ENCODE assay signal across 1 cellular context in the genomic region with DNA sequence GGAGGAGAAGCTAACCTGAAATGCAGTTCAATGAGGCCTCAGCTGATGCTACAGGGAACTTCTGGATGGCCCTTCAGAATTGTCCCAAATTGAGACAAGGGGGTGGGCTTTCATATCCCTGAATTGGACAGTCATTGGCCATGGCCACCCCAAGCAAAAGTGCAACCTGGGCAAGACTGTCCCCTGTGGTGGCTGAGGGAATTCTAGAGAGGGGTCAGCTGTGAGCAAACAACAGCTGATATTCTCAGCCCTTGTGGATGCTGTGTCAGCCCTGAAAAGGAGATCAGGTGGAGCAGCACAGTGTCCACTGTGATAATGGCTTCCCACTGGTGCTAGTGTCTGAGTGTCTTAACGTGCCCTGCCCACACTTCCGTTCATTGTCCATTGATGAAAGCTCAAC.
TF ChIP-seq lines count a peak whose summit lies in the region.

No MANE protein-coding gene starts in this region.

TF ChIP-seq in WTC11, 78 proteins besides CTCF, POLR2A, EP300 and RAD21 (continued from another document):
- TF ChIP-seq, protein P1, sequence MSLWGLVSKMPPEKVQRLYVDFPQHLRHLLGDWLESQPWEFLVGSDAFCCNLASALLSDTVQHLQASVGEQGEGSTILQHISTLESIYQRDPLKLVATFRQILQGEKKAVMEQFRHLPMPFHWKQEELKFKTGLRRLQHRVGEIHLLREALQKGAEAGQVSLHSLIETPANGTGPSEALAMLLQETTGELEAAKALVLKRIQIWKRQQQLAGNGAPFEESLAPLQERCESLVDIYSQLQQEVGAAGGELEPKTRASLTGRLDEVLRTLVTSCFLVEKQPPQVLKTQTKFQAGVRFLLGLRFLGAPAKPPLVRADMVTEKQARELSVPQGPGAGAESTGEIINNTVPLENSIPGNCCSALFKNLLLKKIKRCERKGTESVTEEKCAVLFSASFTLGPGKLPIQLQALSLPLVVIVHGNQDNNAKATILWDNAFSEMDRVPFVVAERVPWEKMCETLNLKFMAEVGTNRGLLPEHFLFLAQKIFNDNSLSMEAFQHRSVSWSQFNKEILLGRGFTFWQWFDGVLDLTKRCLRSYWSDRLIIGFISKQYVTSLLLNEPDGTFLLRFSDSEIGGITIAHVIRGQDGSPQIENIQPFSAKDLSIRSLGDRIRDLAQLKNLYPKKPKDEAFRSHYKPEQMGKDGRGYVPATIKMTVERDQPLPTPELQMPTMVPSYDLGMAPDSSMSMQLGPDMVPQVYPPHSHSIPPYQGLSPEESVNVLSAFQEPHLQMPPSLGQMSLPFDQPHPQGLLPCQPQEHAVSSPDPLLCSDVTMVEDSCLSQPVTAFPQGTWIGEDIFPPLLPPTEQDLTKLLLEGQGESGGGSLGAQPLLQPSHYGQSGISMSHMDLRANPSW (CRISPR knock-in tag; conservative IDR thresholded peaks at IDR 0.05; ENCODE audit: low read depth), result no peak
- TF ChIP-seq, protein P2, sequence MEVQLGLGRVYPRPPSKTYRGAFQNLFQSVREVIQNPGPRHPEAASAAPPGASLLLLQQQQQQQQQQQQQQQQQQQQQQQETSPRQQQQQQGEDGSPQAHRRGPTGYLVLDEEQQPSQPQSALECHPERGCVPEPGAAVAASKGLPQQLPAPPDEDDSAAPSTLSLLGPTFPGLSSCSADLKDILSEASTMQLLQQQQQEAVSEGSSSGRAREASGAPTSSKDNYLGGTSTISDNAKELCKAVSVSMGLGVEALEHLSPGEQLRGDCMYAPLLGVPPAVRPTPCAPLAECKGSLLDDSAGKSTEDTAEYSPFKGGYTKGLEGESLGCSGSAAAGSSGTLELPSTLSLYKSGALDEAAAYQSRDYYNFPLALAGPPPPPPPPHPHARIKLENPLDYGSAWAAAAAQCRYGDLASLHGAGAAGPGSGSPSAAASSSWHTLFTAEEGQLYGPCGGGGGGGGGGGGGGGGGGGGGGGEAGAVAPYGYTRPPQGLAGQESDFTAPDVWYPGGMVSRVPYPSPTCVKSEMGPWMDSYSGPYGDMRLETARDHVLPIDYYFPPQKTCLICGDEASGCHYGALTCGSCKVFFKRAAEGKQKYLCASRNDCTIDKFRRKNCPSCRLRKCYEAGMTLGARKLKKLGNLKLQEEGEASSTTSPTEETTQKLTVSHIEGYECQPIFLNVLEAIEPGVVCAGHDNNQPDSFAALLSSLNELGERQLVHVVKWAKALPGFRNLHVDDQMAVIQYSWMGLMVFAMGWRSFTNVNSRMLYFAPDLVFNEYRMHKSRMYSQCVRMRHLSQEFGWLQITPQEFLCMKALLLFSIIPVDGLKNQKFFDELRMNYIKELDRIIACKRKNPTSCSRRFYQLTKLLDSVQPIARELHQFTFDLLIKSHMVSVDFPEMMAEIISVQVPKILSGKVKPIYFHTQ (CRISPR knock-in tag; IDR thresholded peaks at IDR 0.05), result no peak
- TF ChIP-seq ESRRA (CRISPR knock-in tag; IDR thresholded peaks at IDR 0.05; ENCODE audit: borderline replicate concordance) (no peak), SMAD4 (CRISPR knock-in tag; IDR thresholded peaks at IDR 0.05) (no peak), KAT7 (CRISPR knock-in tag; IDR thresholded peaks at IDR 0.05; ENCODE audit: borderline replicate concordance) (no peak), TEAD1 (CRISPR knock-in tag; IDR thresholded peaks at IDR 0.05) (no peak)
